In genomic region chr10:85788570-85788969, GRCh38 we compare ENCODE assay signal across 7 cellular contexts.
"Had no signal": no experiment of that assay in that cellular context is flagged by ENCODE, and none has a peak within 500 bp of the region (broad histone marks: within the 10 kb centered on the region; RNA-seq: fewer than 3 reads in every experiment).

No MANE protein-coding gene starts in this region.

- ATAC-seq: GM23338, HCT116, HepG2 had no signal

- H3K36me3 Mint-ChIP-seq: IgD-negative memory B cell had no signal

- H3K4me3 ChIP-seq: GM23338 had no signal

- H3K4me1 Mint-ChIP-seq: GM23338, H9 had no signal

- H3K9me3 Mint-ChIP-seq: H9, IgD-negative memory B cell had no signal

- H3K4me3 Mint-ChIP-seq: GM23338, H9, HFFc6, IgD-negative memory B cell had no signal

- H3K27ac ChIP-seq: HL-60 had no signal

- H3K27ac Mint-ChIP-seq: GM23338, H9, HFFc6, IgD-negative memory B cell had no signal

- DNase-seq: H9, HFFc6 had no signal
